ENCODE assay signal across 23 cellular contexts in the genomic region with DNA sequence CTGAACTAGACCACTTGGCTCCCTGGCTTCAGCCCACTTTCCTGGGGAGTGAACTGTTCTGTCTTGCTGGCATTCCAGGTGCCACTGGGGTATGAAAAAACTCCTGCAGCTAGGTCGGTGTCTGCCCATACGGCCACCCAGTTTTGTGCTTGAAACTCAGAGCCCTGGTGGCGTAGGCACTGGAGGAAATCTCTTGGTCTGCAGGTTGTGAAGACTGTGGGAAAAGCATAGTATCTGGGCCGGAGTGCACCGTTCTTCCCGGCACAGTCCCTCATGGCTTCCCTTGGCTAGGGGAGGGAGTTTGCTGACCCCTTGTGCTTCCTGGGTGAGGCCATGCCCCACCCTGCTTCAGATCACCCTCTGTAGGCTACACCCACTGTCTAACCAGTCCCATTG. TPM values are rescaled to one million over a fixed set of nuclear protein-coding genes. Genes with fewer than 3 reads are reported as not detected.
DNase-seq lines count a peak whose midpoint lies in the region; ATAC-seq and TF ChIP-seq lines count a peak whose summit lies in the region.
"Had no signal": no experiment of that assay in that cellular context is flagged by ENCODE, and none has a peak within 500 bp of the region (broad histone marks: within the 10 kb centered on the region; RNA-seq: fewer than 3 reads in every experiment).

No MANE protein-coding gene starts in this region.

- no peak overlapping the region for H2AFZ ChIP-seq in neural progenitor cell (replicated peaks)

- H3K4me1 Mint-ChIP-seq in activated CD4-positive, alpha-beta T cell treated with anti-CD3 and anti-CD28 coated beads, Interleukin-2, amount 10 ng/mL, durations not matched to agents 7 days and 5 days, result peaks cover 26% of the 10 kb centered on the region
- peaks cover 23% of the 10 kb centered on the region for H3K4me1 Mint-ChIP-seq in CD8-positive, alpha-beta T cell (ENCODE audit: low read depth)
- H3K4me1 Mint-ChIP-seq in activated naive CD8-positive, alpha-beta T cell treated with anti-CD3 and anti-CD28 coated beads, Interleukin-2, amount 10 ng/mL, durations not matched to agents 7 days and 5 days, result peaks cover 10% of the 10 kb centered on the region
- H3K4me1 Mint-ChIP-seq in neural progenitor cell, result peaks cover 6% of the 10 kb centered on the region
- H3K4me1 Mint-ChIP-seq: mesothelial cell of epicardium, neural crest cell had no signal

- 92 to 100% (median 98%) methylated on average over 1 to 6 of the region's 6 CpGs for WGBS in spleen, 5 donors

- no peak overlapping the region for H3K4me3 ChIP-seq in CD8-positive, alpha-beta T cell (ENCODE audit: low read depth, low read length)
- no peak overlapping the region for H3K4me3 ChIP-seq in spleen
- no peak overlapping the region for H3K4me3 ChIP-seq in neural progenitor cell
- H3K4me3 ChIP-seq: A549, prostate gland, thyroid gland had no signal

- H3K27me3 Mint-ChIP-seq in activated CD4-positive, alpha-beta T cell treated with anti-CD3 and anti-CD28 coated beads, Interleukin-2, amount 10 ng/mL, durations not matched to agents 7 days and 5 days, result no peaks in the 10 kb centered on the region
- H3K27me3 Mint-ChIP-seq in CD8-positive, alpha-beta T cell (ENCODE audit: low read depth), result no peaks in the 10 kb centered on the region
- H3K27me3 Mint-ChIP-seq in activated naive CD8-positive, alpha-beta T cell treated with anti-CD3 and anti-CD28 coated beads, Interleukin-2, amount 10 ng/mL, durations not matched to agents 7 days and 5 days, result no peaks in the 10 kb centered on the region
- peaks cover 2% of the 10 kb centered on the region for H3K27me3 Mint-ChIP-seq in neural progenitor cell (ENCODE audit: insufficient read depth, low read depth)

- TF ChIP-seq CTCF in CD8-positive, alpha-beta T cell (IDR thresholded peaks at IDR 0.05), result no peak
- TF ChIP-seq CTCF in spleen (IDR thresholded peaks at IDR 0.05 in 8 of 11, conservative IDR thresholded peaks at IDR 0.05 in 3 of 11) (no peak), neural progenitor cell (IDR thresholded peaks at IDR 0.05) (no peak)

- ATAC-seq in CD8-positive, alpha-beta T cell, result no peak
- ATAC-seq in activated naive CD8-positive, alpha-beta T cell treated with anti-CD3 and anti-CD28 coated beads, Interleukin-2, amount 10 ng/mL, durations not matched to agents 7 days and 5 days (ENCODE audit: low read depth), result no peak
- ATAC-seq: A549, foreskin keratinocyte, left lobe of liver had no signal

- no peak for DNase-seq in activated CD4-positive, alpha-beta T cell treated with anti-CD3 and anti-CD28 coated beads, Interleukin-2, amount 10 ng/mL, durations not matched to agents 7 days and 5 days
- DNase-seq in activated CD4-positive, alpha-beta T cell treated with anti-CD3 and anti-CD28 coated beads, Interleukin-2, amount 50 U/mL, for 4 hours, result no peak
- DNase-seq in CD8-positive, alpha-beta T cell, result no peak
- DNase-seq in activated naive CD8-positive, alpha-beta T cell treated with anti-CD3 and anti-CD28 coated beads, Interleukin-2, amount 10 ng/mL, durations not matched to agents 7 days and 5 days, result no peak
- DNase-seq in spleen (peak; percentile 51), HK-2 (ENCODE audit: unreplicated experiment) (no peak), neural progenitor cell (ENCODE audit: low spot score) (no peak), SW480 (ENCODE audit: low spot score) (no peak)
- DNase-seq: activated T-cell treated with anti-CD3 and anti-CD28 coated beads, Interleukin-2, amount 50 U/mL, for 1 hour; BE2C; Calu3; foreskin keratinocyte; NCI-H1105 treated with DMSO at 0.1 percent for 48 hours; NCI-H2029 treated with DMSO at 0.1 percent for 48 hours; NCI-H345; stimulated activated CD4-positive, alpha-beta T cell treated with anti-CD3 and anti-CD28 coated beads, Interleukin-1b, Interleukin-23, amount 100 ng/mL, for 48 hours; thyroid gland had no signal

- H4K20me1 ChIP-seq in neural progenitor cell (ENCODE audit: low read depth), result no peaks in the 10 kb centered on the region

- H3K27ac ChIP-seq in CD8-positive, alpha-beta T cell (ENCODE audit: low read depth, low read length), result peak overlapping the region; percentile 42
- peak overlapping the region in 4 of 8 donors; percentile 11 to 73 (median 40) for H3K27ac ChIP-seq in spleen
- H3K27ac ChIP-seq in neural progenitor cell, result no peak overlapping the region
- H3K27ac ChIP-seq: A549, foreskin keratinocyte, HL-60, prostate gland, thyroid gland had no signal

- H3K9me3 ChIP-seq in CD8-positive, alpha-beta T cell (ENCODE audit: low read length), result peaks cover 18% of the 10 kb centered on the region
- H3K9me3 ChIP-seq in spleen (peaks cover 0 to 26% (median 9%) of the 10 kb centered on the region in 8 donors), neural progenitor cell (ENCODE audit: low read depth) (peaks cover 5% of the 10 kb centered on the region)
- H3K9me3 ChIP-seq: BE2C, prostate gland, thyroid gland had no signal

- peaks cover 11% of the 10 kb centered on the region for H3K36me3 ChIP-seq in CD8-positive, alpha-beta T cell (ENCODE audit: insufficient read depth, low read length)
- peaks cover 0 to 99% (median 69%) of the 10 kb centered on the region in 6 donors for H3K36me3 ChIP-seq in spleen
- H3K36me3 ChIP-seq in neural progenitor cell, result no peaks in the 10 kb centered on the region

- H3K36me3 Mint-ChIP-seq in activated CD4-positive, alpha-beta T cell treated with anti-CD3 and anti-CD28 coated beads, Interleukin-2, amount 10 ng/mL, durations not matched to agents 7 days and 5 days (ENCODE audit: low read depth), result peaks cover 72% of the 10 kb centered on the region
- peaks cover 89% of the 10 kb centered on the region for H3K36me3 Mint-ChIP-seq in CD8-positive, alpha-beta T cell
- peaks cover 63% of the 10 kb centered on the region for H3K36me3 Mint-ChIP-seq in activated naive CD8-positive, alpha-beta T cell treated with anti-CD3 and anti-CD28 coated beads, Interleukin-2, amount 10 ng/mL, durations not matched to agents 7 days and 5 days
- H3K36me3 Mint-ChIP-seq in neural progenitor cell, result peaks cover 64% of the 10 kb centered on the region

- H3K4me2 ChIP-seq in neural progenitor cell, result no peak overlapping the region
- H3K4me2 ChIP-seq: A549 had no signal

- H3F3A ChIP-seq in neural progenitor cell (ENCODE audit: low read depth), result no peaks in the 10 kb centered on the region

- H3K27me3 ChIP-seq in CD8-positive, alpha-beta T cell (ENCODE audit: insufficient read depth, low read length), result no peaks in the 10 kb centered on the region
- H3K27me3 ChIP-seq in spleen (replicated peaks in 1 of 7), result no peaks in the 10 kb centered on the region
- no peaks in the 10 kb centered on the region for H3K27me3 ChIP-seq in neural progenitor cell
- H3K27me3 ChIP-seq: BE2C, foreskin keratinocyte, thyroid gland had no signal

- CTCF ChIA-PET in activated CD4-positive, alpha-beta T cell treated with anti-CD3 and anti-CD28 coated beads, Interleukin-2, amount 10 ng/mL, durations not matched to agents 7 days and 5 days (lab: Charles Lee), result interaction anchor here (1.6 kb wide), 1 partner anchor 9 kb away, joined by 7 read pairs; no protein-coding TSS in a partner anchor
- CTCF ChIA-PET in CD8-positive, alpha-beta T cell (lab: Charles Lee), result interaction anchor here (0.9 kb wide), 1 partner anchor 8 kb away, joined by 3 read pairs; no protein-coding TSS in a partner anchor

- POLR2A ChIA-PET in activated CD4-positive, alpha-beta T cell treated with anti-CD3 and anti-CD28 coated beads, Interleukin-2, amount 10 ng/mL, durations not matched to agents 7 days and 5 days (lab: Charles Lee), result no interaction called here
- POLR2A ChIA-PET in CD8-positive, alpha-beta T cell (lab: Charles Lee), result interaction anchor here (0.7 to 1.2 kb wide), 2 partner anchors 30 to 34 kb away, joined by 3 to 6 read pairs; a partner anchor contains a TSS
- POLR2A ChIA-PET in activated naive CD8-positive, alpha-beta T cell treated with anti-CD3 and anti-CD28 coated beads, Interleukin-2, amount 10 ng/mL, durations not matched to agents 7 days and 5 days (lab: Charles Lee), result interaction anchor here (0.6 to 1.5 kb wide), 3 partner anchors 9 to 260 kb away, joined by 3 to 6 read pairs (median 3); a partner anchor contains a TSS

- no peak for TF ChIP-seq POLR2A in spleen (IDR thresholded peaks at IDR 0.05)

- peaks cover 18% of the 10 kb centered on the region for H3K4me1 ChIP-seq in CD8-positive, alpha-beta T cell (ENCODE audit: insufficient read depth, low read length)
- H3K4me1 ChIP-seq in spleen (no peaks in the 10 kb centered on the region), neural progenitor cell (no peaks in the 10 kb centered on the region)
- H3K4me1 ChIP-seq: A549, BE2C, foreskin keratinocyte, prostate gland, thyroid gland had no signal

- intact Hi-C loops in CD8-positive, alpha-beta T cell (cut with DNase I, micrococcal nuclease), result no loop called here
- intact Hi-C loops in spleen (cut with DNase I; ENCODE audit: low total_unique reads), result no loop called here

- H3K4me3 Mint-ChIP-seq in activated CD4-positive, alpha-beta T cell treated with anti-CD3 and anti-CD28 coated beads, Interleukin-2, amount 10 ng/mL, durations not matched to agents 7 days and 5 days, result no peak overlapping the region
- peak overlapping the region; percentile 61 for H3K4me3 Mint-ChIP-seq in CD8-positive, alpha-beta T cell
- H3K4me3 Mint-ChIP-seq in activated naive CD8-positive, alpha-beta T cell treated with anti-CD3 and anti-CD28 coated beads, Interleukin-2, amount 10 ng/mL, durations not matched to agents 7 days and 5 days, result no peak overlapping the region
- no peak overlapping the region for H3K4me3 Mint-ChIP-seq in neural progenitor cell
- H3K4me3 Mint-ChIP-seq: mesothelial cell of epicardium, neural crest cell had no signal

- peak overlapping the region; percentile 81 for H3K27ac Mint-ChIP-seq in activated CD4-positive, alpha-beta T cell treated with anti-CD3 and anti-CD28 coated beads, Interleukin-2, amount 10 ng/mL, durations not matched to agents 7 days and 5 days
- peak overlapping the region; percentile 89 for H3K27ac Mint-ChIP-seq in CD8-positive, alpha-beta T cell
- peak overlapping the region; percentile 71 for H3K27ac Mint-ChIP-seq in activated naive CD8-positive, alpha-beta T cell treated with anti-CD3 and anti-CD28 coated beads, Interleukin-2, amount 10 ng/mL, durations not matched to agents 7 days and 5 days
- H3K27ac Mint-ChIP-seq in neural progenitor cell, result no peak overlapping the region
- H3K27ac Mint-ChIP-seq: mesothelial cell of epicardium had no signal

- peaks cover 10% of the 10 kb centered on the region for H3K9me3 Mint-ChIP-seq in activated CD4-positive, alpha-beta T cell treated with anti-CD3 and anti-CD28 coated beads, Interleukin-2, amount 10 ng/mL, durations not matched to agents 7 days and 5 days
- H3K9me3 Mint-ChIP-seq in CD8-positive, alpha-beta T cell, result peaks cover 33% of the 10 kb centered on the region
- H3K9me3 Mint-ChIP-seq in activated naive CD8-positive, alpha-beta T cell treated with anti-CD3 and anti-CD28 coated beads, Interleukin-2, amount 10 ng/mL, durations not matched to agents 7 days and 5 days, result peaks cover 11% of the 10 kb centered on the region
- H3K9me3 Mint-ChIP-seq in neural progenitor cell, result peaks cover 25% of the 10 kb centered on the region

- H3K79me2 ChIP-seq in neural progenitor cell (ENCODE audit: low read depth), result no peaks in the 10 kb centered on the region

- H3K9ac ChIP-seq in neural progenitor cell, result no peak overlapping the region

RNA-seq across cellular contexts. Expression of a gene that starts 33.8 kb away (rescaled TPM):
- 10 to 100 TPM; 68.9 to 70.4 TPM for total RNA-seq in activated CD4-positive, alpha-beta T cell treated with anti-CD3 and anti-CD28 coated beads, Interleukin-2, amount 10 ng/mL, durations not matched to agents 7 days and 5 days
- 10 to 100 TPM; 21.1 to 25.4 TPM for total RNA-seq in CD8-positive, alpha-beta T cell
- total RNA-seq in activated naive CD8-positive, alpha-beta T cell treated with anti-CD3 and anti-CD28 coated beads, Interleukin-2, amount 10 ng/mL, durations not matched to agents 7 days and 5 days, result 10 to 100 TPM; 69.7 to 70.3 TPM
- total RNA-seq in spleen (10 to 100 TPM; 47.3 to 63.4 (median 54.8) TPM), neural progenitor cell (ENCODE audit: low replicate concordance) (35.4 and 40.5 TPM in 2 replicates)
- 10 to 100 TPM; 18.6 to 31.2 (median 19.2) TPM for polyA plus RNA-seq in spleen

RNA-seq across cellular contexts. Expression of a gene that starts 50.6 kb away (rescaled TPM):
- 10 to 100 TPM; 29.9 to 31.0 TPM for total RNA-seq in activated CD4-positive, alpha-beta T cell treated with anti-CD3 and anti-CD28 coated beads, Interleukin-2, amount 10 ng/mL, durations not matched to agents 7 days and 5 days
- 10 to 100 TPM; 35.1 to 35.3 TPM for total RNA-seq in CD8-positive, alpha-beta T cell
- 10 to 100 TPM; 26.0 to 28.5 TPM for total RNA-seq in activated naive CD8-positive, alpha-beta T cell treated with anti-CD3 and anti-CD28 coated beads, Interleukin-2, amount 10 ng/mL, durations not matched to agents 7 days and 5 days
- 10 to 100 TPM; 25.6 to 40.3 (median 29.8) TPM for total RNA-seq in spleen
- 1 to 10 TPM; 4.3 to 5.9 (median 5.3) TPM for polyA plus RNA-seq in spleen
- 30.8 and 40.7 TPM in 2 replicates for total RNA-seq in neural progenitor cell (ENCODE audit: low replicate concordance)
